16 cellular contexts compared by ENCODE assay signal in genomic region chr1:173601588-173601987, GRCh38. TPM values are rescaled to one million over a fixed set of nuclear protein-coding genes. Genes with fewer than 3 reads are reported as not detected.
A peak's percentile ranks its signal among the peaks of the same experiment; 100 is the strongest.
DNase-seq lines count a peak whose midpoint lies in the region; ATAC-seq, FAIRE-seq and TF ChIP-seq lines count a peak whose summit lies in the region.
"Had no signal": no experiment of that assay in that cellular context is flagged by ENCODE, and none has a peak within 500 bp of the region (broad histone marks: within the 10 kb centered on the region; RNA-seq: fewer than 3 reads in every experiment).

No MANE protein-coding gene starts in this region.

- H3K4me1 Mint-ChIP-seq in type B pancreatic cell (ENCODE audit: unreplicated experiment) = no peaks in the 10 kb centered on the region

- peak; percentile 64 for ATAC-seq in GM21717 (IDR thresholded peaks at IDR 0.05; ENCODE audit: unreplicated experiment)
- peak; percentile 82 for ATAC-seq in HG03565 (IDR thresholded peaks at IDR 0.05; ENCODE audit: unreplicated experiment)
- ATAC-seq: right cardiac atrium had no signal

- no peak overlapping the region for H3K27ac Mint-ChIP-seq in type B pancreatic cell
- H3K27ac Mint-ChIP-seq: activated CD4-positive, alpha-beta T cell treated with anti-CD3 and anti-CD28 coated beads, Interleukin-2, amount 10 ng/mL, durations not matched to agents 24 days and 14 days; endodermal cell; natural killer cell had no signal

- no peak overlapping the region for H3K4me3 ChIP-seq in bronchial epithelial cell (ENCODE audit: low read depth, low read length)
- H3K4me3 ChIP-seq: BLaER1 had no signal

- intact Hi-C loops in cardiac septum (cut with DNase I) = no loop called here

- H3K9me3 Mint-ChIP-seq in type B pancreatic cell = no peaks in the 10 kb centered on the region
- H3K9me3 Mint-ChIP-seq: activated CD4-positive, alpha-beta T cell treated with anti-CD3 and anti-CD28 coated beads, Interleukin-2, amount 10 ng/mL, durations not matched to agents 24 days and 14 days; endodermal cell; natural killer cell had no signal

- in situ Hi-C loops in GM13976 (cut with MboI; ENCODE audit: low sequenced_read_pairs, unreplicated experiment) = no loop called here

- no peak for FAIRE-seq in bronchial epithelial cell (lab: Jason Lieb, UNC)

- no peak overlapping the region for H3K4me3 Mint-ChIP-seq in type B pancreatic cell
- H3K4me3 Mint-ChIP-seq: activated CD4-positive, alpha-beta T cell treated with anti-CD3 and anti-CD28 coated beads, Interleukin-2, amount 10 ng/mL, durations not matched to agents 24 days and 14 days; endodermal cell; natural killer cell had no signal

- TF ChIP-seq CTCF in GM13976 (IDR thresholded peaks at IDR 0.05; ENCODE audit: borderline replicate concordance, control extremely low read depth, extremely low read depth, insufficient read depth, missing control alignments) (no peak), bronchial epithelial cell (IDR thresholded peaks at IDR 0.05; ENCODE audit: insufficient read depth, low read length, severe bottlenecking) (no peak), type B pancreatic cell (conservative IDR thresholded peaks at IDR 0.05) (no peak)

- no peaks in the 10 kb centered on the region for H3K36me3 ChIP-seq in bronchial epithelial cell (ENCODE audit: control insufficient read depth, insufficient read depth, low read length)
- H3K36me3 ChIP-seq: BLaER1 had no signal

- peak; percentile 28 for DNase-seq in GM13976 (ENCODE audit: low spot score)
- DNase-seq in bronchial epithelial cell (ENCODE audit: low read depth) = peak; percentile 13
- no peak for DNase-seq in type B pancreatic cell (ENCODE audit: extremely low spot score, unreplicated experiment)
- no peak for DNase-seq in cardiac septum (ENCODE audit: low spot score)
- DNase-seq in HuH-7.5 (ENCODE audit: low spot score) = no peak
- DNase-seq in ureter (ENCODE audit: low spot score) = no peak
- DNase-seq: activated CD4-positive, alpha-beta T cell treated with anti-CD3 and anti-CD28 coated beads, Interleukin-2, amount 10 ng/mL, durations not matched to agents 24 days and 14 days; endodermal cell; natural killer cell; NCI-H1092; NCI-H524; right cardiac atrium; SK-N-SH had no signal

- H3K27me3 ChIP-seq in bronchial epithelial cell (ENCODE audit: control insufficient read depth, insufficient read depth, low read length) = no peaks in the 10 kb centered on the region
- H3K27me3 ChIP-seq: BLaER1 had no signal

- H3K27me3 Mint-ChIP-seq in type B pancreatic cell = no peaks in the 10 kb centered on the region

- H3K36me3 Mint-ChIP-seq in type B pancreatic cell = no peaks in the 10 kb centered on the region
- H3K36me3 Mint-ChIP-seq: natural killer cell had no signal

RNA-seq across cellular contexts. Expression of gene SLC9C2, which starts 1.3 kb away (rescaled TPM):
- not detected in 2 replicates for total RNA-seq in bronchial epithelial cell
- total RNA-seq in type B pancreatic cell (ENCODE audit: low replicate concordance) = 0.60 TPM in 1 of 2 replicates, not detected in the other
- total RNA-seq in cardiac septum = 0.13 TPM
- total RNA-seq in ureter = not detected
- total RNA-seq: activated CD4-positive, alpha-beta T cell treated with anti-CD3 and anti-CD28 coated beads, Interleukin-2, amount 10 ng/mL, durations not matched to agents 24 days and 14 days; endodermal cell; natural killer cell had no signal

RNA-seq across cellular contexts. Expression of gene TEX50, which starts 33.5 kb away (rescaled TPM):
- total RNA-seq in bronchial epithelial cell = not detected in 2 replicates
- total RNA-seq in type B pancreatic cell (ENCODE audit: low replicate concordance) = not detected in 2 replicates
- not detected for total RNA-seq in cardiac septum
- total RNA-seq in ureter = not detected
- total RNA-seq: activated CD4-positive, alpha-beta T cell treated with anti-CD3 and anti-CD28 coated beads, Interleukin-2, amount 10 ng/mL, durations not matched to agents 24 days and 14 days; endodermal cell; natural killer cell; right cardiac atrium had no signal

Comparison
In these comparisons a context has a peak if more than half of its experiments do, and no peak if none do; other contexts are left out.
1. DNase-seq: peak in GM13976 (single experiment) and bronchial epithelial cell (single experiment); none in type B pancreatic cell (single experiment), cardiac septum (single experiment), HuH-7.5 (single experiment) and ureter (single experiment).